16 cellular contexts compared by ENCODE assay signal in the genomic region with DNA sequence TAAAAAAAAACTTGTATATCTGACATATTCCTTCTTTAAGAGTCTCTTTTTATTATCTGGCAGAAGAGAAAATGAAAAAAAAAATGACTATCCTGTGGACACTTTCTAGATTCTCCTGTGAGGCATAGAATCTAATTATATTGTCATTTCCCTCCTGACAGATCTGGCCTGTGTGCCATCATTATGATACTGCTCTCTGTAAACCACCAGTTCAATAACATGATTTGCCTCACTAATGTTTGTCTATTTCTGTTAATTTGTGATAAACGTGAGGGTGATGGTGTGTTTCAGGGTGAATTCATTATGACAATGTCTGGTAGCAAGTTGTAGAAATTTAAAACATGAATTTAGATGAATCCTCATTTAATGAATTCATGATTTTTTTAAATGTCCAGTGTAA.
DNase-seq lines count a peak whose midpoint lies in the region; ATAC-seq and TF ChIP-seq lines count a peak whose summit lies in the region.
"Had no signal": no experiment of that assay in that cellular context is flagged by ENCODE, and none has a peak within 500 bp of the region (broad histone marks: within the 10 kb centered on the region; RNA-seq: fewer than 3 reads in every experiment).

No MANE protein-coding gene starts in this region.

- WGBS in neuronal stem cell (ENCODE audit: extremely low coverage in 2 of 2, insufficient read length in 2 of 2, insufficient replicate concordance in 1 of 2), 2 donors = no CpG with 5 or more reads among the region's 1 CpG

- no peak overlapping the region for H3K18ac ChIP-seq in neuronal stem cell (ENCODE audit: low read length)

- no peaks in the 10 kb centered on the region for H3K4me1 ChIP-seq in neuronal stem cell (ENCODE audit: control insufficient read depth in 2 of 2, insufficient read depth in 1 of 2, low read depth in 1 of 2, low read length in 2 of 2)
- H3K4me1 ChIP-seq: BLaER1, Caco-2 had no signal

- no peak overlapping the region for H3K27ac ChIP-seq in neuronal stem cell (replicated peaks; ENCODE audit: low read length)
- H3K27ac ChIP-seq: BLaER1, C4-2B had no signal

- H3K4me2 ChIP-seq in neuronal stem cell (ENCODE audit: insufficient read depth, low read length, poor library complexity, severe bottlenecking) = no peak overlapping the region
- H3K4me2 ChIP-seq: BLaER1, GM23338 had no signal

- no peak overlapping the region for H4K91ac ChIP-seq in neuronal stem cell (ENCODE audit: low read depth, low read length, poor library complexity)

- ATAC-seq in SK-N-SH treated with all-trans-retinoic acid at 6 μM for 48 hours = no peak
- ATAC-seq in HG02973 (IDR thresholded peaks at IDR 0.05; ENCODE audit: unreplicated experiment) = no peak
- ATAC-seq: CD8-positive, alpha-beta T cell; GM23338; HCT116 had no signal

- no peaks in the 10 kb centered on the region for H3K9me3 ChIP-seq in neuronal stem cell (replicated peaks in 1 of 2; ENCODE audit: control insufficient read depth in 2 of 2, insufficient read depth in 1 of 2, low read depth in 1 of 2, low read length in 2 of 2)
- H3K9me3 ChIP-seq: BLaER1, Caco-2 had no signal

- no peak overlapping the region for H2BK15ac ChIP-seq in neuronal stem cell (ENCODE audit: low read length)

- H4K8ac ChIP-seq in neuronal stem cell (ENCODE audit: low read depth, low read length) = no peak overlapping the region

- H2AFZ ChIP-seq in neuronal stem cell (ENCODE audit: low read length) = no peak overlapping the region
- H2AFZ ChIP-seq: GM23338 had no signal

- H3K4ac ChIP-seq in neuronal stem cell (ENCODE audit: low read length) = no peak overlapping the region

- no peak overlapping the region for H3K14ac ChIP-seq in neuronal stem cell (ENCODE audit: low read length)

- no peak overlapping the region for H3K23ac ChIP-seq in neuronal stem cell (ENCODE audit: low read depth, low read length, poor library complexity)

- no peaks in the 10 kb centered on the region for H3K79me1 ChIP-seq in neuronal stem cell (ENCODE audit: low read depth, low read length)

- no peak overlapping the region for H2BK5ac ChIP-seq in neuronal stem cell (ENCODE audit: low read length)

- H3K4me3 ChIP-seq in neuronal stem cell (ENCODE audit: low read length in 2 of 2) = no peak overlapping the region
- H3K4me3 ChIP-seq: BLaER1, GM23338 had no signal

- H3K27me3 ChIP-seq in neuronal stem cell (ENCODE audit: control insufficient read depth in 3 of 3, insufficient read depth in 3 of 3, low read depth in 1 of 3, low read length in 3 of 3) = no peaks in the 10 kb centered on the region
- H3K27me3 ChIP-seq: BLaER1 had no signal

- DNase-seq in SK-N-DZ (ENCODE audit: low spot score) (peak; percentile 98), left kidney (ENCODE audit: low read depth, low spot score) (peak; percentile 12), neuronal stem cell (ENCODE audit: low spot score) (no peak), NCI-H69 (lab: John Stamatoyannopoulos, UW) (no peak)
- DNase-seq: Caco-2; CD4-positive, CD25-positive, alpha-beta regulatory T cell; CD8-positive, alpha-beta T cell; DMS153; DND-41; H9 had no signal

- H2BK120ac ChIP-seq in neuronal stem cell (ENCODE audit: low read depth, low read length) = no peak overlapping the region

- no peak overlapping the region for H2AK5ac ChIP-seq in neuronal stem cell (ENCODE audit: low read depth, low read length)

- H3K36me3 ChIP-seq in neuronal stem cell (replicated peaks in 1 of 2; ENCODE audit: control insufficient read depth in 2 of 2, insufficient read depth in 2 of 2, low read length in 2 of 2) = no peaks in the 10 kb centered on the region
- H3K36me3 ChIP-seq: BLaER1 had no signal

- no peak overlapping the region for H2BK12ac ChIP-seq in neuronal stem cell (ENCODE audit: low read length)

- H3K9ac ChIP-seq in neuronal stem cell (ENCODE audit: low read depth, low read length, poor library complexity) = no peak overlapping the region
- H3K9ac ChIP-seq: BLaER1 had no signal

TF ChIP-seq in SK-N-SH treated with all-trans-retinoic acid at 6 μM for 48 hours, 23 proteins besides CTCF, POLR2A, EP300 and RAD21:
- no peak for TF ChIP-seq PATZ1 (CRISPR knock-in tag; IDR thresholded peaks at IDR 0.05; ENCODE audit: borderline replicate concordance)
- 0 out of 2 replicates have a peak, but pooled peaks have one; percentile 28 for TF ChIP-seq PPARA (CRISPR knock-in tag; IDR thresholded peaks at IDR 0.05; ENCODE audit: borderline replicate concordance)
- TF ChIP-seq ESRRG (CRISPR knock-in tag; IDR thresholded peaks at IDR 0.05) = 0 out of 2 replicates have a peak, but pooled peaks have one; percentile 52
- TF ChIP-seq SNAI2 (CRISPR knock-in tag; IDR thresholded peaks at IDR 0.05) = no peak
- 0 out of 2 replicates have a peak, but pooled peaks have one; percentile 55 for TF ChIP-seq CSRNP3 (CRISPR knock-in tag; IDR thresholded peaks at IDR 0.05)
- TF ChIP-seq ISL1 (CRISPR knock-in tag; IDR thresholded peaks at IDR 0.05) = peak; percentile 55; the same call in 1 of the 2 replicates
- peak; percentile 87 for TF ChIP-seq TSHZ2 (CRISPR knock-in tag; IDR thresholded peaks at IDR 0.05)
- TF ChIP-seq TCF4 (CRISPR knock-in tag; IDR thresholded peaks at IDR 0.05; ENCODE audit: borderline replicate concordance) = peak; percentile 92
- TF ChIP-seq ZNF565 (CRISPR knock-in tag; conservative IDR thresholded peaks at IDR 0.05; ENCODE audit: low read depth) = 0 out of 2 replicates have a peak, but pooled peaks have one; percentile 29

Comparison
In these comparisons a context has a peak if more than half of its experiments do, and no peak if none do; other contexts are left out.
1. DNase-seq: peak in SK-N-DZ (single experiment) and left kidney (single experiment); none in neuronal stem cell (single experiment) and NCI-H69 (single experiment).